Comparison of ENCODE assay signal across 8 cellular contexts in the genomic region with DNA sequence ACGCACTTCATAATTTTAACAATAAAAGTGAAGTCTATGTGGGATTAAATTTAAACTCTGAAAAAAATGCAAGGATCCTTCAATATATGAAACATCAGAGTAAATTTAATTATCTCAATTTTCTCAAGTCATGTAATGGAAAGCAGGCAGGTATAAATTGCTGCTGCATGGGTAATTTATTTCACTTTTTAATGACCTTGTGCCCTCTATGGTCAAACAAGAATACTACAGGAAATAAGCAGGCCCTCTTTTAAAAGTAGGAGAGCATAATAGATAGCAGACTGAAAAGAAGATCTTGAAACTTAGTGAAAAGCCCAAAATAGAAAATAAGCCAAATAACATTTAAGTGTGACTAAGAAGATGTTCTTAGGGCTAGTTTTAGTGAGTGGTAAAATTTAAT. TPM values are rescaled to one million over a fixed set of nuclear protein-coding genes. Genes with fewer than 3 reads are reported as not detected.
DNase-seq lines count a peak whose midpoint lies in the region; ATAC-seq, FAIRE-seq and TF ChIP-seq lines count a peak whose summit lies in the region.

No MANE protein-coding gene starts in this region.

- H3K27ac Mint-ChIP-seq in type B pancreatic cell: no peak overlapping the region

- H3K27ac ChIP-seq in heart right ventricle (no peak overlapping the region), H1 (ENCODE audit: low read depth, low read length) (no peak overlapping the region)

- DNase-seq in heart right ventricle (no peak), Right ventricle myocardium superior (no peak), NB4 (ENCODE audit: low read depth) (peak; percentile 31), H1 (ENCODE audit: low read depth in 1 of 2, low spot score in 2 of 2) (no peak), type B pancreatic cell (ENCODE audit: extremely low spot score, unreplicated experiment) (no peak)
- no peak for DNase-seq in activated T-cell treated with anti-CD3 and anti-CD28 coated beads, Interleukin-2, amount 50 U/mL, for 48 hours

- TF ChIP-seq EP300 in H1 (IDR thresholded peaks at IDR 0.05; ENCODE audit: borderline replicate concordance in 1 of 2, low read depth in 2 of 2, low read length in 2 of 2): no peak

- H4K5ac ChIP-seq in H1 (ENCODE audit: insufficient read length, low read depth, low read length): no peak overlapping the region

- H3K4me3 ChIP-seq in heart right ventricle (no peak overlapping the region), NB4 (ENCODE audit: low read depth, low read length) (no peak overlapping the region), H1 (ENCODE audit: extremely low read depth in 1 of 4, insufficient read depth in 2 of 4, low read depth in 3 of 4, low read length in 4 of 4) (no peak overlapping the region)

- H3K23ac ChIP-seq in H1 (ENCODE audit: insufficient read length): no peak overlapping the region

- H2BK12ac ChIP-seq in H1 (ENCODE audit: low read depth, low read length): no peak overlapping the region

- intact Hi-C loops in heart right ventricle (cut with DNase I) (loop anchor here in 9 of 10 donors (5.0 to 10.0 kb wide), 2 partner anchors 211 to 214 kb away; no protein-coding TSS in a partner anchor), Right ventricle myocardium superior (cut with DNase I) (loop anchor here (10.0 kb wide), 1 partner anchor 214 kb away; no protein-coding TSS in a partner anchor)

- H3K9me3 ChIP-seq in heart right ventricle: no peaks in the 10 kb centered on the region
- H3K9me3 ChIP-seq in H1 (ENCODE audit: insufficient read depth in 2 of 2, low read depth in 1 of 2, low read length in 1 of 2): no peaks in the 10 kb centered on the region

- ATAC-seq in heart right ventricle (no peak), Right ventricle myocardium superior (ENCODE audit: poor library complexity) (no peak), HG03571 (IDR thresholded peaks at IDR 0.05; ENCODE audit: unreplicated experiment) (no peak), GM21737 (IDR thresholded peaks at IDR 0.05; ENCODE audit: unreplicated experiment) (no peak)

- H3K4me2 ChIP-seq in H1 (ENCODE audit: insufficient read depth in 1 of 2, low read depth in 2 of 2, low read length in 2 of 2): no peak overlapping the region

- no peaks in the 10 kb centered on the region for H3K79me2 ChIP-seq in H1 (ENCODE audit: control insufficient read depth in 1 of 2, insufficient read depth in 2 of 2, low read length in 2 of 2)

- no peaks in the 10 kb centered on the region for H3K27me3 Mint-ChIP-seq in type B pancreatic cell

- H3K36me3 Mint-ChIP-seq in type B pancreatic cell: no peaks in the 10 kb centered on the region

- no peaks in the 10 kb centered on the region for H3K4me1 Mint-ChIP-seq in type B pancreatic cell (ENCODE audit: unreplicated experiment)

- no peak for FAIRE-seq in H1 (lab: Jason Lieb, UNC)

- POLR2A ChIA-PET in H1 (lab: Charles Lee; ENCODE audit: partially characterized antibody): no interaction called here

- H2BK20ac ChIP-seq in H1 (ENCODE audit: low read length): no peak overlapping the region

- no peaks in the 10 kb centered on the region for H3K9me3 Mint-ChIP-seq in type B pancreatic cell

- no peak overlapping the region for H3K4ac ChIP-seq in H1 (replicated peaks; ENCODE audit: insufficient read length, low read depth, low read length)

- TF ChIP-seq POLR2A in NB4 (IDR thresholded peaks at IDR 0.05; ENCODE audit: extremely low read depth, insufficient read length) (no peak), H1 (IDR thresholded peaks at IDR 0.05; ENCODE audit: control extremely low read depth in 1 of 2, low read depth in 2 of 2, low read length in 2 of 2) (no peak)

- H2BK5ac ChIP-seq in H1 (ENCODE audit: low read depth, low read length): no peak overlapping the region

- peak; percentile 57 to 61 for TF ChIP-seq RAD21 in H1 (IDR thresholded peaks at IDR 0.05 in 1 of 2, conservative IDR thresholded peaks at IDR 0.05 in 1 of 2; ENCODE audit: low read depth in 2 of 2, low read length in 2 of 2)

- no peak overlapping the region for H2BK120ac ChIP-seq in H1 (replicated peaks; ENCODE audit: low read depth, low read length)

- H4K91ac ChIP-seq in H1 (replicated peaks; ENCODE audit: insufficient read length, low read length): no peak overlapping the region

- H4K8ac ChIP-seq in H1 (ENCODE audit: extremely low read depth, insufficient read depth, low read length): no peak overlapping the region

- H3K18ac ChIP-seq in H1 (ENCODE audit: extremely low read depth, low read length): no peak overlapping the region

- H4K20me1 ChIP-seq in H1 (replicated peaks in 1 of 2; ENCODE audit: control insufficient read depth in 1 of 2, insufficient read depth in 2 of 2, low read length in 2 of 2): no peaks in the 10 kb centered on the region

- TF ChIP-seq CTCF in heart right ventricle (IDR thresholded peaks at IDR 0.05) (peak in 8 of 9 donors; percentile 12 to 55 (median 48)), NB4 (IDR thresholded peaks at IDR 0.05; ENCODE audit: low read depth, low read length) (no peak), H1 (IDR thresholded peaks at IDR 0.05; ENCODE audit: control extremely low read depth in 1 of 3, insufficient read depth in 1 of 3, low read depth in 1 of 3, low read length in 3 of 3) (peak in 2 of 3 experiments; percentile 15 to 18; a peak in 2 of 4 replicates), type B pancreatic cell (conservative IDR thresholded peaks at IDR 0.05) (peak; percentile 64)

- no peak overlapping the region for H3K56ac ChIP-seq in H1 (replicated peaks; ENCODE audit: insufficient read length, low read depth, low read length)

- H2AFZ ChIP-seq in H1 (ENCODE audit: low read length): no peak overlapping the region

- H2BK15ac ChIP-seq in H1 (ENCODE audit: low read length): no peak overlapping the region

- 98 to 99% methylated on average over 1 of the region's 1 CpG for WGBS in heart right ventricle, 2 donors
- WGBS in H1 (ENCODE audit: extremely low coverage in 1 of 2, insufficient coverage in 1 of 2, insufficient read length in 1 of 2, insufficient replicate concordance in 2 of 2, low coverage in 1 of 2, low lambda C conversion rate in 2 of 2, missing lambda C conversion rate in 1 of 2), 2 experiments: 48% methylated on average over 1 of the region's 1 CpG; no CpG with 5 or more reads in 1 of the 2 experiments

- no peak overlapping the region for H2AK5ac ChIP-seq in H1 (ENCODE audit: low read depth, low read length)

- H3K9ac ChIP-seq in H1 (replicated peaks in 1 of 4; ENCODE audit: extremely low read depth in 1 of 4, low read depth in 3 of 4, low read length in 3 of 4): no peak overlapping the region

- no peak overlapping the region for H3K4me3 Mint-ChIP-seq in type B pancreatic cell

- H3K79me1 ChIP-seq in H1 (ENCODE audit: low read depth, low read length): no peaks in the 10 kb centered on the region

- H3K36me3 ChIP-seq in heart right ventricle: no peaks in the 10 kb centered on the region
- no peaks in the 10 kb centered on the region for H3K36me3 ChIP-seq in H1 (ENCODE audit: control insufficient read depth in 2 of 4, insufficient read depth in 4 of 4, low read length in 3 of 4)

- no peaks in the 10 kb centered on the region for H3K23me2 ChIP-seq in H1 (ENCODE audit: low read depth, low read length)

- H3K4me1 ChIP-seq in heart right ventricle (no peaks in the 10 kb centered on the region), H1 (replicated peaks in 1 of 4; ENCODE audit: control insufficient read depth in 3 of 4, insufficient read depth in 4 of 4, low read length in 3 of 4) (no peaks in the 10 kb centered on the region)

- H3K14ac ChIP-seq in H1 (ENCODE audit: insufficient read length): no peak overlapping the region

- H3K27me3 ChIP-seq in heart right ventricle (no peaks in the 10 kb centered on the region), H1 (replicated peaks in 1 of 4; ENCODE audit: control insufficient read depth in 3 of 4, extremely low read depth in 1 of 4, insufficient read depth in 3 of 4, low read length in 3 of 4) (no peaks in the 10 kb centered on the region)

- CTCF ChIA-PET in H1 (lab: Charles Lee; ENCODE audit: partially characterized antibody): interaction anchor here (0.7 to 2.1 kb wide), 14 partner anchors 9 to 576 kb away, joined by 3 to 9 read pairs (median 3); no protein-coding TSS in a partner anchor

TF ChIP-seq in H1, 55 proteins besides CTCF, POLR2A, EP300 and RAD21 (continues in another document):
- TF ChIP-seq JUND (IDR thresholded peaks at IDR 0.05; ENCODE audit: low read length): no peak
- no peak for TF ChIP-seq BRCA1 (IDR thresholded peaks at IDR 0.05; ENCODE audit: low read depth, low read length)
- TF ChIP-seq ATF3 (IDR thresholded peaks at IDR 0.05; ENCODE audit: insufficient read depth, low read depth, low read length): no peak

RNA-seq across cellular contexts. Expression of gene BCAS2, which starts 22.9 kb away (rescaled TPM):
- total RNA-seq in heart right ventricle: 10 to 100 TPM; 26.9 to 52.6 (median 36.4) TPM
- polyA plus RNA-seq in heart right ventricle: 10 to 100 TPM in 1 of 2 donors, 1 to 10 TPM in 1; 9.6 to 35.5 TPM
- total RNA-seq in Right ventricle myocardium superior: 27.9 TPM
- 52.2 and 55.7 TPM in 2 replicates for total RNA-seq in H1 (2021; fragmentation: NEBNext Ultra II Directional; extraction: Animal tissue kit (Norgen Biotek cat#: 25700))
- polyA plus RNA-seq in H1 (2011; rRNA removed): 11.9 and 18.0 TPM in 2 replicates
- 34.0 TPM for polyA plus RNA-seq in H1 (2011; cell fraction: cytosol; rRNA removed)
- polyA plus RNA-seq in H1 (2011; cell fraction: nucleus; rRNA removed): 4.3 TPM
- polyA plus RNA-seq in H1 (2012, experiment 1 of 2): 39.9 to 61.0 TPM (median 41.8 TPM) in 4 replicates
- polyA plus RNA-seq in H1 (2012, experiment 2 of 2): 5.0 TPM
- 43.0 TPM for polyA plus RNA-seq in H1 (2013, experiment 1 of 2)
- polyA plus RNA-seq in H1 (2013, experiment 2 of 2): 43.1 TPM
- polyA minus RNA-seq in H1 (2011; rRNA and poly(A)+ RNA removed): 9.4 and 16.2 TPM in 2 replicates
- polyA minus RNA-seq in H1 (2011; cell fraction: cytosol; rRNA and poly(A)+ RNA removed): 9.4 TPM
- 10.2 TPM for polyA minus RNA-seq in H1 (2011; cell fraction: nucleus; rRNA and poly(A)+ RNA removed)
- total RNA-seq in type B pancreatic cell (ENCODE audit: low replicate concordance): 42.2 and 45.5 TPM in 2 replicates

RNA-seq across cellular contexts. Expression of gene TRIM33, which starts 47.5 kb away (rescaled TPM):
- total RNA-seq in heart right ventricle (10 to 100 TPM; 13.6 to 28.7 (median 21.4) TPM), Right ventricle myocardium superior (13.3 TPM), type B pancreatic cell (ENCODE audit: low replicate concordance) (45.8 and 46.6 TPM in 2 replicates)
- polyA plus RNA-seq in heart right ventricle (10 to 100 TPM in 1 of 2 donors, 1 to 10 TPM in 1; 3.5 to 13.2 TPM), H1 (2011; rRNA removed) (14.2 and 17.1 TPM in 2 replicates)
- 50.8 and 52.3 TPM in 2 replicates for total RNA-seq in H1 (2021; fragmentation: NEBNext Ultra II Directional; extraction: Animal tissue kit (Norgen Biotek cat#: 25700))
- polyA plus RNA-seq in H1 (2011; cell fraction: cytosol; rRNA removed): 17.6 TPM
- polyA plus RNA-seq in H1 (2011; cell fraction: nucleus; rRNA removed): 34.3 TPM
- polyA plus RNA-seq in H1 (2012, experiment 1 of 2): 27.7 to 34.0 TPM (median 30.7 TPM) in 4 replicates
- polyA plus RNA-seq in H1 (2012, experiment 2 of 2): 2.5 TPM
- 40.2 TPM for polyA plus RNA-seq in H1 (2013, experiment 1 of 2)
- 40.9 TPM for polyA plus RNA-seq in H1 (2013, experiment 2 of 2)
- 60.3 and 90.3 TPM in 2 replicates for polyA minus RNA-seq in H1 (2011; rRNA and poly(A)+ RNA removed)
- polyA minus RNA-seq in H1 (2011; cell fraction: cytosol; rRNA and poly(A)+ RNA removed): 32.5 TPM
- polyA minus RNA-seq in H1 (2011; cell fraction: nucleus; rRNA and poly(A)+ RNA removed): 67.3 TPM
